ENCODE assay signal across 21 cellular contexts in the genomic region with DNA sequence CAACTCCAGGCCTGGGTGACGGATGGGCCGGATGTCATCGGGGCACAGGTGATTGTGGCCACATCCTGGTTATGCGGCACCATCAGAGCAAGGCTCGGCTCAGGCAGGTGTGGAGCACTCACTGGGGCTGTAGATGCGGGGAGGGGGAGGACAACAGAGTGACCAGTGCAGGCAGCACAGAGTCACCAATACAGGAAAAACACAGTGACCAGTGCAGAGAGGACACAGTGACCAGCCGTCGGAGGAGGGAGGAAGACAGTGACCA.
"Had no signal": no experiment of that assay in that cellular context is flagged by ENCODE, and none has a peak within 500 bp of the region (broad histone marks: within the 10 kb centered on the region; RNA-seq: fewer than 3 reads in every experiment).

No MANE protein-coding gene starts in this region.

- H3K36me3 ChIP-seq: adrenal gland, colonic mucosa, gastrocnemius medialis, lower lobe of right lung, tibial nerve had no signal

- DNase-seq: activated CD4-positive, alpha-beta memory T cell treated with anti-CD3 and anti-CD28 coated beads, Interleukin-2, amount 10 ng/mL, durations not matched to agents 7 days and 5 days; activated CD4-positive, alpha-beta T cell treated with anti-CD3 and anti-CD28 coated beads for 1 hour; activated CD4-positive, alpha-beta T cell treated with anti-CD3 and anti-CD28 coated beads, Interleukin-2, amount 10 ng/mL, durations not matched to agents 7 days and 5 days; activated CD8-positive, alpha-beta memory T cell treated with anti-CD3 and anti-CD28 coated beads, Interleukin-2, amount 50 U/mL, for 48 hours; activated gamma-delta T cell treated with Interleukin-2 at 50 U/mL for 16 hours; activated T-cell treated with anti-CD3 and anti-CD28 coated beads, Interleukin-2, amount 50 U/mL, for 24 hours; colonic mucosa; effector CD8-positive, alpha-beta T cell; gastrocnemius medialis; glutamatergic neuron; left colon; mesenchymal stem cell; natural killer cell; stimulated activated naive CD4-positive, alpha-beta T cell treated with Interleukin-2 at 50 U/mL for 16 hours had no signal

- H3K4me3 ChIP-seq: adrenal gland, body of pancreas, colonic mucosa, gastrocnemius medialis, hepatocyte, lower lobe of right lung, psoas muscle, tibial nerve had no signal

- H3K9me3 Mint-ChIP-seq: activated CD4-positive, alpha-beta memory T cell treated with anti-CD3 and anti-CD28 coated beads, Interleukin-2, amount 10 ng/mL, durations not matched to agents 7 days and 5 days; activated naive CD4-positive, alpha-beta T cell treated with anti-CD3 and anti-CD28 coated beads, Interleukin-2, amount 50 U/mL, for 72 hours; activated T-cell treated with anti-CD3 and anti-CD28 coated beads, Interleukin-2, amount 50 U/mL, for 24 hours; natural killer cell had no signal

- H3K27ac Mint-ChIP-seq: activated CD4-positive, alpha-beta memory T cell treated with anti-CD3 and anti-CD28 coated beads, Interleukin-2, amount 10 ng/mL, durations not matched to agents 7 days and 5 days; activated CD4-positive, alpha-beta T cell treated with anti-CD3 and anti-CD28 coated beads, Interleukin-2, amount 10 ng/mL, durations not matched to agents 7 days and 5 days; natural killer cell had no signal

- H3K27me3 ChIP-seq: body of pancreas, colonic mucosa, hepatocyte had no signal

- H3K9me3 ChIP-seq: adrenal gland, body of pancreas, colonic mucosa, gastrocnemius medialis, lower lobe of right lung had no signal

- H3K27me3 Mint-ChIP-seq: activated CD4-positive, alpha-beta memory T cell treated with anti-CD3 and anti-CD28 coated beads, Interleukin-2, amount 10 ng/mL, durations not matched to agents 7 days and 5 days; activated CD4-positive, alpha-beta T cell treated with anti-CD3 and anti-CD28 coated beads, Interleukin-2, amount 10 ng/mL, durations not matched to agents 7 days and 5 days; activated T-cell treated with anti-CD3 and anti-CD28 coated beads, Interleukin-2, amount 50 U/mL, for 24 hours had no signal

- ATAC-seq: activated naive CD4-positive, alpha-beta T cell treated with anti-CD3 and anti-CD28 coated beads, Interleukin-2, amount 50 U/mL, for 72 hours; body of pancreas; gastrocnemius medialis; left colon; lower lobe of right lung; natural killer cell; psoas muscle had no signal

- H3K36me3 Mint-ChIP-seq: natural killer cell had no signal

- H3K4me1 ChIP-seq: adrenal gland, body of pancreas, colonic mucosa, gastrocnemius medialis, lower lobe of right lung, psoas muscle, tibial nerve had no signal

- H3K4me1 Mint-ChIP-seq: activated CD4-positive, alpha-beta T cell treated with anti-CD3 and anti-CD28 coated beads, Interleukin-2, amount 10 ng/mL, durations not matched to agents 7 days and 5 days had no signal

- H3K4me3 Mint-ChIP-seq: activated CD4-positive, alpha-beta memory T cell treated with anti-CD3 and anti-CD28 coated beads, Interleukin-2, amount 10 ng/mL, durations not matched to agents 7 days and 5 days; activated CD4-positive, alpha-beta T cell treated with anti-CD3 and anti-CD28 coated beads, Interleukin-2, amount 10 ng/mL, durations not matched to agents 7 days and 5 days; activated T-cell treated with anti-CD3 and anti-CD28 coated beads, Interleukin-2, amount 50 U/mL, for 24 hours; natural killer cell had no signal

- H3K27ac ChIP-seq: adrenal gland, body of pancreas, colonic mucosa, gastrocnemius medialis, hepatocyte, lower lobe of right lung, psoas muscle, tibial nerve had no signal
